In the genomic region with DNA sequence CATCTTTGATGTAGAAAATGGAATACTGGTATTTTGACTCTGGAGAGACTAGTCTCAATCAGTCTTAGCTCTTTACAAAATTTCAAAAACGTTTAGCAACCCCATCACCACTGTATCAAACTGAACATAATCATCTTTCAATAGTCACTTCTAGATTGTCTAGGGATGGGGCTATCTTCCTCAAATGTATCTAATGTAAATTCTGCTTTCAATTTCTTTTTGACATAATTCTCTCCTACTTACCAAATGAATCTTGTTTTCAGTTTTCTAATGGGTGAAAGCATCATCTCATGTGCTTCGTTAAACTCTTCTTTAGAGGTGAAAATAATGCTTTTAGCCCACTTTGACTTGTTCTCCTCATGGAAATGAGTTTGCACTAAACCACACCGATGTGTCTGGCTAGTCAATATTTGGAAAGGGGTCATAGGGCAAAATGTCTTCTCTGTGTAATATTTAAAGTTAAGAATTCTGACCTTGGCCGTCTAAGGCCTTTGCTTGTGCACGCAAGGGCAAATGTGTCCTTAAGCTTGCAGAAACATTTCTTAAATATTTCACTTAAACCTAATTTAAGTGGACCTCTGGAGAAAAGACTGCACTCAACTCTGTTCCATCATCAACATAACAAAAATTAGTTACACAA, we compare ENCODE assay signal across 12 cellular contexts. TPM values are rescaled to one million over a fixed set of nuclear protein-coding genes. Genes with fewer than 3 reads are reported as not detected.
A peak's percentile ranks its signal among the peaks of the same experiment; 100 is the strongest.
DNase-seq lines count a peak whose midpoint lies in the region; ATAC-seq, FAIRE-seq and TF ChIP-seq lines count a peak whose summit lies in the region.
"Had no signal": no experiment of that assay in that cellular context is flagged by ENCODE, and none has a peak within 500 bp of the region (broad histone marks: within the 10 kb centered on the region; RNA-seq: fewer than 3 reads in every experiment).

No MANE protein-coding gene starts in this region.

- peaks cover 71% of the 10 kb centered on the region for H3K4me1 Mint-ChIP-seq in activated T-helper 17 cell treated with anti-CD3 and anti-CD28 coated beads, Interleukin-2, amount 50 U/mL, for 72 hours
- H3K4me1 Mint-ChIP-seq in natural killer cell treated with Interleukin-12 subunit alpha and Interleukin-12 subunit beta and Interleukin-15 and Interleukin-18, amount 100 ng/mL, for 72 hours (ENCODE audit: low read depth in 2 of 2): peaks cover 57 to 76% of the 10 kb centered on the region in 2 donors

- no peaks in the 10 kb centered on the region for H3K27me3 Mint-ChIP-seq in activated T-helper 17 cell treated with anti-CD3 and anti-CD28 coated beads, Interleukin-2, amount 50 U/mL, for 72 hours
- no peaks in the 10 kb centered on the region for H3K27me3 Mint-ChIP-seq in natural killer cell treated with Interleukin-12 subunit alpha and Interleukin-12 subunit beta and Interleukin-15 and Interleukin-18, amount 100 ng/mL, for 72 hours

- no peak for TF ChIP-seq CTCF in GM10248 (IDR thresholded peaks at IDR 0.05; ENCODE audit: control extremely low read depth, extremely low read depth, low read depth, missing control alignments)

- peaks cover 68% of the 10 kb centered on the region for H3K36me3 Mint-ChIP-seq in activated T-helper 17 cell treated with anti-CD3 and anti-CD28 coated beads, Interleukin-2, amount 50 U/mL, for 72 hours (ENCODE audit: low read depth)
- H3K36me3 Mint-ChIP-seq in natural killer cell treated with Interleukin-12 subunit alpha and Interleukin-12 subunit beta and Interleukin-15 and Interleukin-18, amount 100 ng/mL, for 72 hours: peaks cover 25% of the 10 kb centered on the region

- 41 to 50% (median 47%) methylated on average over 5 of the region's 5 CpGs for WGBS in small intestine, 3 donors

- DNase-seq in GM10248 (ENCODE audit: extremely low spot score) (peak; percentile 50), midbrain (lab: John Stamatoyannopoulos, UW) (no peak), NCI-H1092 treated with DMSO at 0.1 percent for 48 hours (lab: John Stamatoyannopoulos, UW) (no peak), small intestine (no peak)
- no peak for DNase-seq in natural killer cell treated with Interleukin-12 subunit alpha and Interleukin-12 subunit beta and Interleukin-15 and Interleukin-18, amount 100 ng/mL, for 72 hours (ENCODE audit: low spot score)
- DNase-seq: NCI-H2081 had no signal

- H3K27ac ChIP-seq in small intestine (ENCODE audit: low read depth in 1 of 2, low read length in 1 of 2): no peak overlapping the region

- H3K4me3 Mint-ChIP-seq in activated T-helper 17 cell treated with anti-CD3 and anti-CD28 coated beads, Interleukin-2, amount 50 U/mL, for 72 hours: peak overlapping the region; percentile 96
- peak overlapping the region; percentile 98 for H3K4me3 Mint-ChIP-seq in natural killer cell treated with Interleukin-12 subunit alpha and Interleukin-12 subunit beta and Interleukin-15 and Interleukin-18, amount 100 ng/mL, for 72 hours

- H3K4me1 ChIP-seq in small intestine (ENCODE audit: control insufficient read depth in 2 of 2, insufficient read depth in 1 of 2, low read depth in 1 of 2, low read length in 1 of 2): peaks cover 8 to 22% of the 10 kb centered on the region in 2 donors

- no peaks in the 10 kb centered on the region for H3K9me3 Mint-ChIP-seq in activated T-helper 17 cell treated with anti-CD3 and anti-CD28 coated beads, Interleukin-2, amount 50 U/mL, for 72 hours
- peaks cover 4% of the 10 kb centered on the region for H3K9me3 Mint-ChIP-seq in natural killer cell treated with Interleukin-12 subunit alpha and Interleukin-12 subunit beta and Interleukin-15 and Interleukin-18, amount 100 ng/mL, for 72 hours
- H3K9me3 Mint-ChIP-seq: CD14-positive monocyte had no signal

- POLR2A ChIA-PET in GM10248 (lab: Yijun Ruan, JAX): no interaction called here

- no peaks in the 10 kb centered on the region for H3K27me3 ChIP-seq in small intestine (ENCODE audit: control insufficient read depth in 2 of 2, insufficient read depth in 2 of 2, low read length in 2 of 2)

- no peak for FAIRE-seq in small intestine (lab: Jason Lieb, UNC)
- FAIRE-seq: RCC 7860 had no signal

- H3K4me3 ChIP-seq in small intestine (ENCODE audit: low read depth in 1 of 2, low read length in 2 of 2): no peak overlapping the region
- H3K4me3 ChIP-seq: smooth muscle cell had no signal

- ATAC-seq in GM21619 (IDR thresholded peaks at IDR 0.05; ENCODE audit: unreplicated experiment): peak; percentile 31
- peak; percentile 66 for ATAC-seq in activated T-helper 17 cell treated with anti-CD3 and anti-CD28 coated beads, Interleukin-2, amount 50 U/mL, for 72 hours (replicated peaks)
- ATAC-seq in natural killer cell treated with Interleukin-12 subunit alpha and Interleukin-12 subunit beta and Interleukin-15 and Interleukin-18, amount 100 ng/mL, for 72 hours: peak; percentile 78 to 81
- ATAC-seq in GM19351 (IDR thresholded peaks at IDR 0.05; ENCODE audit: unreplicated experiment): no peak

- CTCF ChIA-PET in GM10248 (lab: Yijun Ruan, JAX): interaction anchor here (1.0 to 1.3 kb wide), 3 partner anchors 16 to 51 kb away, joined by 3 to 4 read pairs (median 4); no protein-coding TSS in a partner anchor

- H3K36me3 ChIP-seq in small intestine (ENCODE audit: control insufficient read depth in 2 of 2, insufficient read depth in 2 of 2, low read length in 2 of 2): peaks cover 0 to 2% of the 10 kb centered on the region in 2 donors

- no peaks in the 10 kb centered on the region for H3K9me3 ChIP-seq in small intestine (ENCODE audit: control insufficient read depth, low read depth)

- H3K27ac Mint-ChIP-seq in activated T-helper 17 cell treated with anti-CD3 and anti-CD28 coated beads, Interleukin-2, amount 50 U/mL, for 72 hours: peak overlapping the region; percentile 90
- peak overlapping the region; percentile 89 to 91 for H3K27ac Mint-ChIP-seq in natural killer cell treated with Interleukin-12 subunit alpha and Interleukin-12 subunit beta and Interleukin-15 and Interleukin-18, amount 100 ng/mL, for 72 hours

RNA-seq across cellular contexts. Expression of gene SIK3, which starts 5.2 kb away (rescaled TPM):
- total RNA-seq in activated T-helper 17 cell treated with anti-CD3 and anti-CD28 coated beads, Interleukin-2, amount 50 U/mL, for 72 hours: 10 to 100 TPM; 41.9 to 55.7 TPM
- total RNA-seq in natural killer cell treated with Interleukin-12 subunit alpha and Interleukin-12 subunit beta and Interleukin-15 and Interleukin-18, amount 100 ng/mL, for 72 hours: 100 to 1,000 TPM in 1 of 2 donors, 10 to 100 TPM in 1; 88.7 to 111 TPM
- 10 to 100 TPM in 1 of 3 donors, 1 to 10 TPM in 2; 4.9 to 10.5 (median 7.6) TPM for polyA plus RNA-seq in small intestine

RNA-seq across cellular contexts. Expression of gene PAFAH1B2, which starts 51.0 kb away (rescaled TPM):
- total RNA-seq in activated T-helper 17 cell treated with anti-CD3 and anti-CD28 coated beads, Interleukin-2, amount 50 U/mL, for 72 hours: 10 to 100 TPM; 53.7 to 87.6 TPM
- 10 to 100 TPM; 60.6 to 76.7 TPM for total RNA-seq in natural killer cell treated with Interleukin-12 subunit alpha and Interleukin-12 subunit beta and Interleukin-15 and Interleukin-18, amount 100 ng/mL, for 72 hours
- polyA plus RNA-seq in small intestine: 10 to 100 TPM; 23.2 to 25.7 (median 25.7) TPM
